8 cellular contexts compared by ENCODE assay signal in the genomic region with DNA sequence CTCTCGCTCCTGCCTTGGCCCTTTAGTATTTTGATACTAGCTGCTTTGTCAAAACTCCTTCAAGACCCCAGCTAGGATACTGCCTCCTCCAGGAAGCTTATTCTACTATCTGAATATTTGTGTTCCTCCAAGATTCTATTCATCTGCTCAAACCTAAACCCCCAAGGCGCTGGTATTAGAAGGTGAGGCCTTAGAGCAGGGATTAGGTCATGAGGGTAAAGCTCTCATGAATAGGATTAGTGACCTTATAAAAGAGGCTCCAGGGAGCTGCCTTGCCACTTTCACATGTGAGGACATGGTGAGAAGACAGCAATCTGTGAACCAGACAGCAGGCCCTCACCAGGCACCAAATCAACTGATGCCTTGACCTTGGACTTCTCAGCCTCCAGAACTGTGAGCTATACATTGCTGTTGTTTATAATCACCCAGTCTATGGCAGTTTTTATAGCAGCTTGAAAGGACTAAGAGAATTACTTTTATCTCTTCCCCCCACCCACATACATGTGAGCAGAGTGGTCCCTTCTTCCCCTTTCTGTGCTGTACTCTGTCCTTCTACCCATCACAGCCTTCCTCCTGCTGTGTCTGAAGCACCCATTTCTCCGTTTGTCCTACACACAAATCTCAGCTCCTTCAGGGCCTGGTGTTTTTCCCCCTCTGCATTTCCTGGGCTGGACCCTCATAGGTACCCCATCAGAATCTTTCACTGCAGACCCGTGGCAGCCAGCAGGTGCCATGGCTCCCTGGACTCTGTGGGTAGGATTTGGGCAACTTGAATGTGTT. TPM values are rescaled to one million over a fixed set of nuclear protein-coding genes. Genes with fewer than 3 reads are reported as not detected.
DNase-seq lines count a peak whose midpoint lies in the region; ATAC-seq and TF ChIP-seq lines count a peak whose summit lies in the region.

No MANE protein-coding gene starts in this region.

- DNase-seq in activated effector memory CD4-positive, alpha-beta T cell treated with anti-CD3 and anti-CD28 coated beads, Interleukin-2, amount 50 U/mL, for 16 hours, result peak; percentile 19
- DNase-seq in activated effector memory CD4-positive, alpha-beta T cell treated with Interleukin-2 at 50 U/mL for 16 hours, result no peak
- DNase-seq in RWPE1 (ENCODE audit: low spot score), result no peak
- DNase-seq in right cardiac atrium, result no peak
- DNase-seq in thyroid gland, result no peak
- DNase-seq in mucosa of gallbladder (ENCODE audit: low spot score), result no peak
- no peak for DNase-seq in foreskin keratinocyte
- DNase-seq in HK-2 (ENCODE audit: unreplicated experiment), result no peak

- no peaks in the 10 kb centered on the region for H3K36me3 ChIP-seq in thyroid gland

- H3K4me1 ChIP-seq in right cardiac atrium (ENCODE audit: control insufficient read depth, insufficient read depth, low read length) (peaks cover 36% of the 10 kb centered on the region), thyroid gland (peaks cover 11 to 78% of the 10 kb centered on the region in 2 donors), foreskin keratinocyte (peaks cover 16% of the 10 kb centered on the region)

- intact Hi-C loops in right cardiac atrium (cut with DNase I) (no loop called here), thyroid gland (cut with DNase I) (no loop called here)

- TF ChIP-seq POLR2A in thyroid gland (IDR thresholded peaks at IDR 0.05), result no peak

- H3K9me3 ChIP-seq in right cardiac atrium (ENCODE audit: control insufficient read depth, low read length), result no peaks in the 10 kb centered on the region
- no peaks in the 10 kb centered on the region for H3K9me3 ChIP-seq in thyroid gland

- no peak for TF ChIP-seq CTCF in RWPE1 (conservative IDR thresholded peaks at IDR 0.05; ENCODE audit: low read depth)
- no peak for TF ChIP-seq CTCF in thyroid gland (IDR thresholded peaks at IDR 0.05)
- TF ChIP-seq CTCF in foreskin keratinocyte (conservative IDR thresholded peaks at IDR 0.05), result no peak

- H3K4me3 ChIP-seq in right cardiac atrium (ENCODE audit: low read length) (no peak overlapping the region), thyroid gland (replicated peaks in 1 of 3) (no peak overlapping the region)

- WGBS in right cardiac atrium, result 87% methylated on average over 4 of the region's 4 CpGs
- WGBS in thyroid gland, 2 donors, result 90 to 91% methylated on average over 4 of the region's 4 CpGs

- H3K27ac ChIP-seq in RWPE1 (peak overlapping the region; percentile 6; the same call in 1 of the 2 replicates), right cardiac atrium (ENCODE audit: low read length) (peak overlapping the region; percentile 75), thyroid gland (peak overlapping the region; percentile 10 to 75 (median 61)), foreskin keratinocyte (no peak overlapping the region)

- H3K27me3 ChIP-seq in right cardiac atrium (ENCODE audit: control insufficient read depth, insufficient read depth) (no peaks in the 10 kb centered on the region), thyroid gland (no peaks in the 10 kb centered on the region), foreskin keratinocyte (no peaks in the 10 kb centered on the region)

- CTCF ChIA-PET in RWPE1 (lab: Yijun Ruan, JAX), result no interaction called here

- POLR2A ChIA-PET in RWPE1 (lab: Yijun Ruan, JAX; ENCODE audit: low non-redundant PET), result no interaction called here

- no peak for ATAC-seq in right cardiac atrium
- no peak for ATAC-seq in foreskin keratinocyte

RNA-seq across cellular contexts. Expression of a gene that starts 54.5 kb away (rescaled TPM):
- total RNA-seq in right cardiac atrium (10 to 100 TPM; 21.8 to 26.4 (median 25.3) TPM), thyroid gland (10 to 100 TPM; 30.8 to 42.7 (median 41.7) TPM), mucosa of gallbladder (50.3 TPM), foreskin keratinocyte (21.0 and 23.8 TPM in 2 replicates)
- polyA plus RNA-seq in right cardiac atrium (29.8 TPM), foreskin keratinocyte (21.8 and 23.1 TPM in 2 replicates)
